Comparison of ENCODE assay signal across 17 cellular contexts in the genomic region with DNA sequence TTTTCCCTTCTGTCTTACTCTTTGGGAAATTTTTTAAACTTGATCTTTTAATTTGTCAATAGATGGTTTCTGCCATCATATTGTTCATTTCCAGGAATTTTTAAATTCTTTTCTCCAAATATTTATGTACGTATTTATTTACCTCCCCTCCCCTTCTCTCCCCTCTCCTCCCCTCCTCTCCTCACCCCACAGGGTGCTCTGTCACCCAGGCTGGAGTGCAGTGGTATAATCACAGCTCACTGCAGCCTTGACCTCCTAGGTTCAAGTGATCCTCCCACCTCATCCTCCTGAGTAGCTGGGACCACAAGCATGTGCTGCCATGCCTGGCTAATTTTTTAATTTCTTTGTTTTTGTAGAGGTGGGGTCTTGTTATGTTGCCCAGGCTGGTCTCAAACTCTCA.
"Had no signal": no experiment of that assay in that cellular context is flagged by ENCODE, and none has a peak within 500 bp of the region (broad histone marks: within the 10 kb centered on the region; RNA-seq: fewer than 3 reads in every experiment).

No MANE protein-coding gene starts in this region.

- FAIRE-seq: pancreas had no signal

- ATAC-seq: activated CD4-positive, alpha-beta T cell treated with anti-CD3 and anti-CD28 coated beads for 36 hours; effector memory CD8-positive, alpha-beta T cell; stimulated activated naive B cell treated with anti-CD40 and anti-IgM and Interleukin-4, amounts not matched to agents 10 μg/mL and 1 μg/mL and 100 μg/mL, for 72 hours had no signal

- H3K4me3 ChIP-seq: lung, pancreas, sigmoid colon, upper lobe of right lung had no signal

- H3K27ac ChIP-seq: sigmoid colon, upper lobe of right lung had no signal

- H3K27ac Mint-ChIP-seq: activated CD4-positive, alpha-beta T cell treated with anti-CD3 and anti-CD28 coated beads for 36 hours; activated naive CD8-positive, alpha-beta T cell; effector memory CD8-positive, alpha-beta T cell; stimulated activated naive B cell treated with anti-CD40 and anti-IgM and Interleukin-4, amounts not matched to agents 10 μg/mL and 1 μg/mL and 100 μg/mL, for 72 hours had no signal

- H3K27me3 ChIP-seq: pancreas, sigmoid colon, upper lobe of right lung had no signal

- H3K36me3 Mint-ChIP-seq: activated naive CD8-positive, alpha-beta T cell; stimulated activated naive B cell treated with anti-CD40 and anti-IgM and Interleukin-4, amounts not matched to agents 10 μg/mL and 1 μg/mL and 100 μg/mL, for 72 hours had no signal

- H3K36me3 ChIP-seq: pancreas, sigmoid colon, upper lobe of right lung had no signal

- H3K4me3 Mint-ChIP-seq: activated CD4-positive, alpha-beta T cell treated with anti-CD3 and anti-CD28 coated beads for 36 hours; activated naive CD8-positive, alpha-beta T cell; effector memory CD8-positive, alpha-beta T cell; neural crest cell; stimulated activated naive B cell treated with anti-CD40 and anti-IgM and Interleukin-4, amounts not matched to agents 10 μg/mL and 1 μg/mL and 100 μg/mL, for 72 hours had no signal

- H3K9me3 ChIP-seq: pancreas, sigmoid colon, upper lobe of right lung had no signal

- H3K9me3 Mint-ChIP-seq: effector memory CD8-positive, alpha-beta T cell; neural crest cell; stimulated activated naive B cell treated with anti-CD40 and anti-IgM and Interleukin-4, amounts not matched to agents 10 μg/mL and 1 μg/mL and 100 μg/mL, for 72 hours had no signal

- H3K4me1 Mint-ChIP-seq: activated CD4-positive, alpha-beta T cell treated with anti-CD3 and anti-CD28 coated beads for 36 hours; stimulated activated naive B cell treated with anti-CD40 and anti-IgM and Interleukin-4, amounts not matched to agents 10 μg/mL and 1 μg/mL and 100 μg/mL, for 72 hours had no signal

- DNase-seq: activated CD4-positive, alpha-beta T cell treated with anti-CD3 and anti-CD28 coated beads for 36 hours; activated CD4-positive, alpha-beta T cell treated with anti-CD3 and anti-CD28 coated beads, Interleukin-2, amount 50 U/mL, for 48 hours; activated T-cell treated with anti-CD3 and anti-CD28 coated beads for 4 hours; amniotic stem cell; effector memory CD8-positive, alpha-beta T cell; foreskin fibroblast; hypothalamus; islet precursor cell; pancreas; sigmoid colon; stimulated activated CD4-positive, alpha-beta T cell treated with anti-CD3 and anti-CD28 coated beads, Interleukin-4, amount 100 ng/mL, for 4 hours; stimulated activated naive B cell treated with anti-CD40 and anti-IgM and Interleukin-4, amounts not matched to agents 10 μg/mL and 1 μg/mL and 100 μg/mL, for 72 hours; T-helper 2 cell; upper lobe of right lung had no signal
